In genomic region chr2:171726841-171727460, GRCh38 we compare ENCODE assay signal across 23 cellular contexts. TPM values are rescaled to one million over a fixed set of nuclear protein-coding genes. Genes with fewer than 3 reads are reported as not detected.
DNase-seq lines count a peak whose midpoint lies in the region; ATAC-seq, FAIRE-seq and TF ChIP-seq lines count a peak whose summit lies in the region.
"Had no signal": no experiment of that assay in that cellular context is flagged by ENCODE, and none has a peak within 500 bp of the region (broad histone marks: within the 10 kb centered on the region; RNA-seq: fewer than 3 reads in every experiment).

No MANE protein-coding gene starts in this region.

- no peak for ATAC-seq in pancreas
- ATAC-seq: activated CD4-positive, CD25-positive, alpha-beta regulatory T cell treated with anti-CD3 and anti-CD28 coated beads, Interleukin-2, amount 50 U/mL, for 24 hours had no signal

- TF ChIP-seq CTCF in MCF 10A (IDR thresholded peaks at IDR 0.05; ENCODE audit: unreplicated experiment): no peak
- TF ChIP-seq CTCF in breast epithelium (IDR thresholded peaks at IDR 0.05): no peak
- no peak for TF ChIP-seq CTCF in pancreas (IDR thresholded peaks at IDR 0.05)

- H3K9me3 ChIP-seq in breast epithelium (no peaks in the 10 kb centered on the region), SK-N-MC (ENCODE audit: low read depth, low read length) (no peaks in the 10 kb centered on the region), pancreas (no peaks in the 10 kb centered on the region)
- H3K9me3 ChIP-seq: BLaER1, neutrophil, upper lobe of left lung had no signal

- TF ChIP-seq POLR2A in breast epithelium (IDR thresholded peaks at IDR 0.05): no peak

- intact Hi-C loops in MCF 10A (cut with micrococcal nuclease): no loop called here
- intact Hi-C loops in breast epithelium (cut with DNase I; ENCODE audit: low total_unique reads): no loop called here
- intact Hi-C loops in pancreas (cut with DNase I): no loop called here

- H3K27me3 ChIP-seq in breast epithelium: no peaks in the 10 kb centered on the region
- H3K27me3 ChIP-seq in pancreas: no peaks in the 10 kb centered on the region
- H3K27me3 ChIP-seq: BLaER1, neutrophil, upper lobe of left lung had no signal

- peak overlapping the region; percentile 46 for H3K27ac Mint-ChIP-seq in MCF 10A (ENCODE audit: low read depth, unreplicated experiment)
- H3K27ac Mint-ChIP-seq: activated CD4-positive, alpha-beta memory T cell treated with anti-CD3 and anti-CD28 coated beads, Interleukin-2, amount 10 ng/mL, durations not matched to agents 7 days and 5 days; activated naive CD8-positive, alpha-beta T cell treated with anti-CD3 and anti-CD28 coated beads, Interleukin-2, amount 10 ng/mL, durations not matched to agents 7 days and 5 days had no signal

- FAIRE-seq in pancreas (lab: Jason Lieb, UNC): no peak
- FAIRE-seq: GM12891 had no signal

- H3K36me3 Mint-ChIP-seq in MCF 10A (ENCODE audit: insufficient read depth, unreplicated experiment): peaks cover 59% of the 10 kb centered on the region

- BruUV-seq in MCF 10A (replicated peaks; lab: Mats Ljungman, UMichigan): no TSS peak

- no peaks in the 10 kb centered on the region for H3K4me1 ChIP-seq in breast epithelium
- peaks cover 0 to 4% (median 3%) of the 10 kb centered on the region in 3 donors for H3K4me1 ChIP-seq in pancreas
- H3K4me1 ChIP-seq: BLaER1, upper lobe of left lung had no signal

- CTCF ChIA-PET in MCF 10A (lab: Yijun Ruan, JAX): no interaction called here

- H3K4me3 Mint-ChIP-seq in MCF 10A (ENCODE audit: unreplicated experiment): no peak overlapping the region
- H3K4me3 Mint-ChIP-seq: activated CD4-positive, alpha-beta memory T cell treated with anti-CD3 and anti-CD28 coated beads, Interleukin-2, amount 10 ng/mL, durations not matched to agents 7 days and 5 days; activated naive CD8-positive, alpha-beta T cell treated with anti-CD3 and anti-CD28 coated beads, Interleukin-2, amount 10 ng/mL, durations not matched to agents 7 days and 5 days had no signal

- no peak overlapping the region for H3K9ac ChIP-seq in SK-N-MC (ENCODE audit: insufficient read length)
- H3K9ac ChIP-seq: BLaER1 had no signal

- no peaks in the 10 kb centered on the region for H3K4me1 Mint-ChIP-seq in MCF 10A (ENCODE audit: insufficient read depth, unreplicated experiment)
- H3K4me1 Mint-ChIP-seq: activated CD4-positive, alpha-beta memory T cell treated with anti-CD3 and anti-CD28 coated beads, Interleukin-2, amount 10 ng/mL, durations not matched to agents 7 days and 5 days; activated naive CD8-positive, alpha-beta T cell treated with anti-CD3 and anti-CD28 coated beads, Interleukin-2, amount 10 ng/mL, durations not matched to agents 7 days and 5 days had no signal

- H3K4me3 ChIP-seq in breast epithelium (no peak overlapping the region), SK-N-MC (peak overlapping the region; percentile 67), pancreas (no peak overlapping the region)
- H3K4me3 ChIP-seq: BLaER1, smooth muscle cell, upper lobe of left lung had no signal

- DNase-seq in MCF 10A (ENCODE audit: unreplicated experiment) (no peak), breast epithelium (ENCODE audit: low spot score in 2 of 2) (no peak), SK-N-MC (ENCODE audit: low read depth, low spot score) (peak; percentile 89), fibroblast of the conjunctiva (ENCODE audit: low read depth) (peak; percentile 42), NCI-H2081 treated with DMSO at 0.1 percent for 48 hours (lab: John Stamatoyannopoulos, UW) (no peak), pancreas (no peak), A172 (ENCODE audit: low spot score) (no peak), NCI-H2081 (lab: John Stamatoyannopoulos, UW) (no peak)
- DNase-seq: activated CD4-positive, alpha-beta memory T cell treated with anti-CD3 and anti-CD28 coated beads, Interleukin-2, amount 10 ng/mL, durations not matched to agents 7 days and 5 days; activated effector memory CD4-positive, alpha-beta T cell treated with Interleukin-2 at 50 U/mL for 16 hours; activated naive CD8-positive, alpha-beta T cell treated with anti-CD3 and anti-CD28 coated beads, Interleukin-2, amount 10 ng/mL, durations not matched to agents 7 days and 5 days; DMS79; effector CD8-positive, alpha-beta T cell; NCI-H1092; NCI-H1930; SHP77 treated with DMSO at 0.1 percent for 48 hours; T-helper 1 cell; upper lobe of left lung had no signal

- H3K36me3 ChIP-seq in breast epithelium (peaks cover 3% of the 10 kb centered on the region), SK-N-MC (ENCODE audit: insufficient read depth, low read length) (peaks cover 44% of the 10 kb centered on the region), pancreas (peaks cover 6 to 42% (median 8%) of the 10 kb centered on the region in 3 donors)

- WGBS in pancreas, 2 donors: 94 to 95% methylated on average over 1 of the region's 1 CpG

- H3K27ac ChIP-seq in breast epithelium (no peak overlapping the region), SK-N-MC (peak overlapping the region; percentile 95), pancreas (no peak overlapping the region)
- H3K27ac ChIP-seq: BLaER1, neutrophil, upper lobe of left lung had no signal

- no peaks in the 10 kb centered on the region for H3K9me3 Mint-ChIP-seq in MCF 10A (ENCODE audit: unreplicated experiment)
- H3K9me3 Mint-ChIP-seq: activated CD4-positive, alpha-beta memory T cell treated with anti-CD3 and anti-CD28 coated beads, Interleukin-2, amount 10 ng/mL, durations not matched to agents 7 days and 5 days; activated naive CD8-positive, alpha-beta T cell treated with anti-CD3 and anti-CD28 coated beads, Interleukin-2, amount 10 ng/mL, durations not matched to agents 7 days and 5 days had no signal

- H3K27me3 Mint-ChIP-seq in MCF 10A (ENCODE audit: insufficient read depth, unreplicated experiment): no peaks in the 10 kb centered on the region
- H3K27me3 Mint-ChIP-seq: activated CD4-positive, alpha-beta memory T cell treated with anti-CD3 and anti-CD28 coated beads, Interleukin-2, amount 10 ng/mL, durations not matched to agents 7 days and 5 days; activated naive CD8-positive, alpha-beta T cell treated with anti-CD3 and anti-CD28 coated beads, Interleukin-2, amount 10 ng/mL, durations not matched to agents 7 days and 5 days had no signal

- POLR2A ChIA-PET in MCF 10A (lab: Yijun Ruan, JAX): no interaction called here

RNA-seq across cellular contexts. Expression of gene DYNC1I2, which starts 39.7 kb away (rescaled TPM):
- total RNA-seq in MCF 10A (2022): 77.7 and 82.7 TPM in 2 replicates
- total RNA-seq in breast epithelium: 100 to 1,000 TPM in 2 of 3 donors, 10 to 100 TPM in 1; 98.9 to 126 (median 125) TPM
- 10 to 100 TPM; 27.8 to 59.1 (median 36.4) TPM for total RNA-seq in pancreas
- 10 to 100 TPM; 23.7 to 48.8 TPM for polyA plus RNA-seq in pancreas
- 154 and 181 TPM in 2 replicates for total RNA-seq in A172 (2014; rRNA removed; shearing (Covaris generic))

Comparison
In these comparisons a context has a peak if more than half of its experiments do, and no peak if none do; other contexts are left out.
1. DNase-seq: peak in SK-N-MC (single experiment) and fibroblast of the conjunctiva (single experiment); none in MCF 10A (single experiment), breast epithelium (0 of 2), NCI-H2081 treated with DMSO at 0.1 percent for 48 hours (single experiment), pancreas (0 of 6), A172 (single experiment) and NCI-H2081 (0 of 2).